Comparison of ENCODE assay signal across 8 cellular contexts in genomic region chr11:76626921-76627391, GRCh38. TPM values are rescaled to one million over a fixed set of nuclear protein-coding genes. Genes with fewer than 3 reads are reported as not detected.
A peak's percentile ranks its signal among the peaks of the same experiment; 100 is the strongest.
DNase-seq lines count a peak whose midpoint lies in the region; ATAC-seq and TF ChIP-seq lines count a peak whose summit lies in the region.

No MANE protein-coding gene starts in this region.

- H4K20me1 ChIP-seq in DND-41 (ENCODE audit: insufficient read depth, low read length): no peaks in the 10 kb centered on the region

- peaks cover 8% of the 10 kb centered on the region for H3K36me3 Mint-ChIP-seq in natural killer cell treated with Interleukin-12 subunit alpha and Interleukin-12 subunit beta and Interleukin-15 and Interleukin-18, amount 100 ng/mL, for 72 hours

- H3K4me1 Mint-ChIP-seq in natural killer cell treated with Interleukin-12 subunit alpha and Interleukin-12 subunit beta and Interleukin-15 and Interleukin-18, amount 100 ng/mL, for 72 hours (ENCODE audit: low read depth in 2 of 2): peaks cover 28 to 41% of the 10 kb centered on the region in 2 donors

- no peaks in the 10 kb centered on the region for H3K27me3 ChIP-seq in DND-41 (ENCODE audit: insufficient read depth, low read length, poor library complexity)

- H3K36me3 ChIP-seq in DND-41 (ENCODE audit: insufficient read depth, low read length): no peaks in the 10 kb centered on the region

- ATAC-seq in DND-41 (ENCODE audit: insufficient read depth, low read depth) (peak; percentile 37; the same call in 2 of the 3 replicates), GM19438 (IDR thresholded peaks at IDR 0.05; ENCODE audit: low read depth, unreplicated experiment) (peak; percentile 74), HG03432 (IDR thresholded peaks at IDR 0.05; ENCODE audit: unreplicated experiment) (peak; percentile 85), left colon (no peak)
- peak; percentile 94 to 96 for ATAC-seq in natural killer cell treated with Interleukin-12 subunit alpha and Interleukin-12 subunit beta and Interleukin-15 and Interleukin-18, amount 100 ng/mL, for 72 hours

- peak overlapping the region; percentile 62 to 67 for H3K27ac Mint-ChIP-seq in natural killer cell treated with Interleukin-12 subunit alpha and Interleukin-12 subunit beta and Interleukin-15 and Interleukin-18, amount 100 ng/mL, for 72 hours

- H3K27me3 Mint-ChIP-seq in natural killer cell treated with Interleukin-12 subunit alpha and Interleukin-12 subunit beta and Interleukin-15 and Interleukin-18, amount 100 ng/mL, for 72 hours: peaks cover 35 to 49% of the 10 kb centered on the region in 2 donors

- H3K4me3 ChIP-seq in DND-41 (ENCODE audit: low read depth in 1 of 2, low read length in 2 of 2): no peak overlapping the region

- no peaks in the 10 kb centered on the region for H3K9me3 ChIP-seq in DND-41 (ENCODE audit: insufficient read depth, low read length, severe bottlenecking)

- no peak for TF ChIP-seq CTCF in DND-41 (IDR thresholded peaks at IDR 0.05; ENCODE audit: borderline replicate concordance, extremely low read depth, low read length, poor library complexity, severe bottlenecking)

- no peak overlapping the region for H2AFZ ChIP-seq in DND-41 (ENCODE audit: low read depth, low read length)

- intact Hi-C loops in left colon (cut with DNase I, micrococcal nuclease): no loop called here

- no peaks in the 10 kb centered on the region for H3K79me2 ChIP-seq in DND-41 (ENCODE audit: insufficient read depth, low read length)

- DNase-seq in DND-41: peak; percentile 12
- peak in 3 of 4 experiments; percentile 12 to 54 (median 46) for DNase-seq in activated CD4-positive, CD25-positive, alpha-beta regulatory T cell (lab: John Stamatoyannopoulos, UW)
- peak; percentile 91 for DNase-seq in natural killer cell treated with Interleukin-12 subunit alpha and Interleukin-12 subunit beta and Interleukin-15 and Interleukin-18, amount 100 ng/mL, for 72 hours (ENCODE audit: low spot score)
- no peak for DNase-seq in left colon
- no peak for DNase-seq in foreskin melanocyte
- no peak for DNase-seq in NCI-H526 treated with DMSO at 0.1 percent for 48 hours (lab: John Stamatoyannopoulos, UW)

- H3K9me3 Mint-ChIP-seq in natural killer cell treated with Interleukin-12 subunit alpha and Interleukin-12 subunit beta and Interleukin-15 and Interleukin-18, amount 100 ng/mL, for 72 hours: no peaks in the 10 kb centered on the region

- H3K27ac ChIP-seq in DND-41 (ENCODE audit: low read length): no peak overlapping the region

- H3K4me3 Mint-ChIP-seq in natural killer cell treated with Interleukin-12 subunit alpha and Interleukin-12 subunit beta and Interleukin-15 and Interleukin-18, amount 100 ng/mL, for 72 hours: peak overlapping the region; percentile 23

- no peak overlapping the region for H3K9ac ChIP-seq in DND-41 (ENCODE audit: low read depth, low read length)

- H3K4me2 ChIP-seq in DND-41 (ENCODE audit: insufficient read depth, low read length): no peak overlapping the region

- no peaks in the 10 kb centered on the region for H3K4me1 ChIP-seq in DND-41 (ENCODE audit: insufficient read depth, low read length)

RNA-seq across cellular contexts. Expression of gene LRRC32, which starts 43.6 kb away (rescaled TPM):
- total RNA-seq in natural killer cell treated with Interleukin-12 subunit alpha and Interleukin-12 subunit beta and Interleukin-15 and Interleukin-18, amount 100 ng/mL, for 72 hours: under 1 TPM in 1 of 2 donors, not detected in 1; 0.08 TPM
- 10 to 100 TPM; 12.5 to 15.6 TPM for total RNA-seq in left colon

Comparison
In these comparisons a context has a peak if more than half of its experiments do, and no peak if none do; other contexts are left out.
1. DNase-seq: peak in DND-41 (single experiment), activated CD4-positive, CD25-positive, alpha-beta regulatory T cell (3 of 4) and natural killer cell treated with Interleukin-12 subunit alpha and Interleukin-12 subunit beta and Interleukin-15 and Interleukin-18, amount 100 ng/mL, for 72 hours (single experiment); none in left colon (0 of 2), foreskin melanocyte (single experiment) and NCI-H526 treated with DMSO at 0.1 percent for 48 hours (single experiment).
2. RNA of gene LRRC32, which starts 43.6 kb away (total RNA-seq): 12.5 to 15.6 TPM in left colon; 0.08 TPM in natural killer cell treated with Interleukin-12 subunit alpha and Interleukin-12 subunit beta and Interleukin-15 and Interleukin-18, amount 100 ng/mL, for 72 hours; every median in the first group is over 10 times any median in the second.